1 cellular context compared by ENCODE assay signal in genomic region chr1:42933060-42933586, GRCh38.
TF ChIP-seq lines count a peak whose summit lies in the region.

No MANE protein-coding gene starts in this region.

TF ChIP-seq in WTC11, 78 proteins besides CTCF, POLR2A, EP300 and RAD21 (continued from another document):
- TF ChIP-seq HMGXB4 (CRISPR knock-in tag; IDR thresholded peaks at IDR 0.05) (no peak), E2F4 (CRISPR knock-in tag; IDR thresholded peaks at IDR 0.05; ENCODE audit: borderline replicate concordance, low read depth) (no peak), ATF2 (CRISPR knock-in tag; IDR thresholded peaks at IDR 0.05; ENCODE audit: borderline replicate concordance, low read depth) (no peak), ETV6 (CRISPR knock-in tag; IDR thresholded peaks at IDR 0.05) (no peak), ARID4B (CRISPR knock-in tag; IDR thresholded peaks at IDR 0.05; ENCODE audit: borderline replicate concordance) (no peak), ZNF423 (CRISPR knock-in tag; IDR thresholded peaks at IDR 0.05) (no peak), TCF7 (CRISPR knock-in tag; IDR thresholded peaks at IDR 0.05; ENCODE audit: low read depth) (no peak), TEAD4 (CRISPR knock-in tag; IDR thresholded peaks at IDR 0.05) (no peak), MXD4 (CRISPR knock-in tag; IDR thresholded peaks at IDR 0.05; ENCODE audit: borderline replicate concordance) (no peak)
TF ChIP-seq in WTC11: peak in this region for 0.
